7 cellular contexts compared by ENCODE assay signal in the genomic region with DNA sequence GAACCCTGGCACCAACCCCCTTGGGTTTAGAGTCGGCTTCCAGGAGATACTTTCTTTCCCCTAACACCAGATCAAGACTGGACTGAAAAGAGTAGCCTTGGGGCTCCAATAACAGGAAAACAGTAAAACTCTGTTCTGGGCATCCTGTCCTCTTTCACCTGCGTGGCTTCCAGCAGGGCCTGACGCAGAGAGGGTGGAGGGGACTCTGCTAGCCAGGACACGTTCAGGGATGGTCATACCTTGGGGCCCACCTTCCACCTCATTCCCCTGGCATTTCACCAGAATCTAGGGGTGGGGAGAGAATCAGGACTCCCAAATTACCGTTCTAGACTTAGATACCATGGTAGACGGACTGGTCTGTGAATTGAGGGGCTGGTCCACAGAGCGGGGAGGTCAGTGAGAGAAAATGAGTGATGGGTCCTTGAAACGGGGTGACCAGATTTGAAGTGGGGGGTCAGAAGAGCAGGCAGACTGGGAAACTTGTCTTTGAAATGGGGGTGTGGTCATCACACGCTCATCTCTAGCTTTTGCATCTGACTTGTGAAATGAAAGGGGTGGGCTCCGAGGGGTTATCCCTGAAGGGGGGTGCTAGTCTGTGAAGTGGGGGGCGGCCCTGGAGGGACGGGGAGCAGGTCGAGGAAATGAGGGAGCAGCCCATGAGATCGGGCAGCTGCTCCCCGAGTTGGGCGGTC. TPM values are rescaled to one million over a fixed set of nuclear protein-coding genes. Genes with fewer than 3 reads are reported as not detected.
DNase-seq lines count a peak whose midpoint lies in the region; TF ChIP-seq lines count a peak whose summit lies in the region.

No MANE protein-coding gene starts in this region.

- H3K4me3 ChIP-seq in ascending aorta = peak overlapping the region; percentile 97 to 98

- TF ChIP-seq CTCF in ascending aorta (IDR thresholded peaks at IDR 0.05) (no peak), GM10266 (IDR thresholded peaks at IDR 0.05; ENCODE audit: control insufficient read depth, insufficient read depth, low read depth, missing control alignments) (no peak)

- no peaks in the 10 kb centered on the region for H3K27me3 ChIP-seq in ascending aorta

- no peak overlapping the region for H3K27ac Mint-ChIP-seq in IgD-negative memory B cell

- no peaks in the 10 kb centered on the region for H3K9me3 ChIP-seq in ascending aorta

- no peaks in the 10 kb centered on the region for H3K36me3 Mint-ChIP-seq in IgD-negative memory B cell

- no peak for DNase-seq in ascending aorta (ENCODE audit: low spot score in 2 of 2)
- peak; percentile 59 for DNase-seq in kidney tubule cell (ENCODE audit: low spot score)
- DNase-seq in superior temporal gyrus (ENCODE audit: extremely low spot score) = peak; percentile 5
- no peak for DNase-seq in SHP77 (lab: John Stamatoyannopoulos, UW)
- no peak for DNase-seq in dedifferentiated amniotic fluid mesenchymal stem cell (ENCODE audit: extremely low spot score)
- DNase-seq in GM10266 (ENCODE audit: extremely low spot score) = no peak

- intact Hi-C loops in ascending aorta (cut with DNase I) = loop anchor here (1.0 to 2.0 kb wide), 4 partner anchors 27 to 64 kb away; partner anchors contain the start of genes RNU4-2 and RPLP0

- H3K27ac ChIP-seq in ascending aorta = peak overlapping the region; percentile 90 to 95

- H3K9me3 Mint-ChIP-seq in IgD-negative memory B cell = no peaks in the 10 kb centered on the region

- peaks cover 33% of the 10 kb centered on the region for H3K27me3 Mint-ChIP-seq in IgD-negative memory B cell

- H3K4me1 Mint-ChIP-seq in IgD-negative memory B cell = peaks cover 3 to 12% (median 7%) of the 10 kb centered on the region in 3 donors

- H3K4me1 ChIP-seq in ascending aorta = peaks cover 5 to 20% of the 10 kb centered on the region in 2 donors

- H3K4me3 Mint-ChIP-seq in IgD-negative memory B cell = peak overlapping the region; percentile 8 to 93 (median 85)

- H3K36me3 ChIP-seq in ascending aorta = no peaks in the 10 kb centered on the region

RNA-seq across cellular contexts. Expression of gene PXN, which starts 0.9 kb away (rescaled TPM):
- polyA plus RNA-seq in IgD-negative memory B cell = 6.3 TPM
- 282 TPM for total RNA-seq in ascending aorta

RNA-seq across cellular contexts. Expression of gene RNU4-2, which starts 27.0 kb away (rescaled TPM):
- not detected for polyA plus RNA-seq in IgD-negative memory B cell
- total RNA-seq in ascending aorta = not detected

RNA-seq across cellular contexts. Expression of gene RNU4-1, which starts 28.4 kb away (rescaled TPM):
- polyA plus RNA-seq in IgD-negative memory B cell = not detected
- not detected for total RNA-seq in ascending aorta

RNA-seq across cellular contexts. Expression of gene SIRT4, which starts 37.5 kb away (rescaled TPM):
- 0.74 TPM for polyA plus RNA-seq in IgD-negative memory B cell
- total RNA-seq in ascending aorta = not detected

Comparison
In these comparisons a context has a peak if more than half of its experiments do, and no peak if none do; other contexts are left out.
1. DNase-seq: peak in kidney tubule cell (single experiment) and superior temporal gyrus (single experiment); none in ascending aorta (0 of 2), SHP77 (0 of 2), dedifferentiated amniotic fluid mesenchymal stem cell (single experiment) and GM10266 (single experiment).